Comparison of ENCODE assay signal across 8 cellular contexts in genomic region chr11:83292709-83293435, GRCh38. TPM values are rescaled to one million over a fixed set of nuclear protein-coding genes. Genes with fewer than 3 reads are reported as not detected.
DNase-seq lines count a peak whose midpoint lies in the region; ATAC-seq and TF ChIP-seq lines count a peak whose summit lies in the region.

No MANE protein-coding gene starts in this region.

- CTCF ChIA-PET in Caco-2 (lab: Charles Lee): interaction anchor here (0.5 to 4.2 kb wide), 32 partner anchors 9 to 980 kb away, joined by 3 to 82 read pairs (median 4); no protein-coding TSS in a partner anchor

- H3K36me3 Mint-ChIP-seq in Caco-2 (ENCODE audit: insufficient read depth, unreplicated experiment): no peaks in the 10 kb centered on the region

- POLR2A ChIA-PET in Caco-2 (lab: Charles Lee): interaction anchor here (0.9 kb wide), 1 partner anchor 431 kb away, joined by 4 read pairs; no protein-coding TSS in a partner anchor

- intact Hi-C loops in Caco-2 (cut with micrococcal nuclease; ENCODE audit: unreplicated experiment): loop anchor here (1.0 to 5.0 kb wide), 6 partner anchors 26 to 527 kb away; no protein-coding TSS in a partner anchor
- intact Hi-C loops in posterior vena cava (cut with DNase I): loop anchor here in 1 of 2 donors (10.0 kb wide), 1 partner anchor 432 kb away; no protein-coding TSS in a partner anchor

- TF ChIP-seq CTCF in Caco-2 (IDR thresholded peaks at IDR 0.05; ENCODE audit: insufficient read depth in 1 of 2, low read depth in 1 of 2, low read length in 1 of 2, severe bottlenecking in 1 of 2, unreplicated experiment in 1 of 2): peak; percentile 89 to 95

- ATAC-seq in GM18873 (IDR thresholded peaks at IDR 0.05; ENCODE audit: low FRiP score, unreplicated experiment) (peak; percentile 62), HG03159 (IDR thresholded peaks at IDR 0.05; ENCODE audit: unreplicated experiment) (peak; percentile 77)

- no peaks in the 10 kb centered on the region for H3K9me3 ChIP-seq in Caco-2

- BruUV-seq in Caco-2 (replicated peaks; lab: Mats Ljungman, UMichigan): no TSS peak

- peak; percentile 51 to 77 for DNase-seq in Caco-2
- peak; percentile 12 for DNase-seq in NCI-H524 treated with DMSO at 0.1 percent for 48 hours (lab: John Stamatoyannopoulos, UW)
- peak; percentile 12 for DNase-seq in activated gamma-delta T cell treated with anti-CD3 and anti-CD28 coated beads, Interleukin-2, amount 50 U/mL, for 16 hours (ENCODE audit: low read depth)
- DNase-seq in globus pallidus (ENCODE audit: low spot score): peak; percentile 91
- peak; percentile 97 for DNase-seq in pons (ENCODE audit: low spot score)
- no peak for DNase-seq in posterior vena cava (ENCODE audit: low spot score)

- no peak overlapping the region for H3K27ac Mint-ChIP-seq in Caco-2 (ENCODE audit: unreplicated experiment)

- H3K9me3 Mint-ChIP-seq in Caco-2 (ENCODE audit: unreplicated experiment): no peaks in the 10 kb centered on the region

- no peak overlapping the region for H3K4me3 ChIP-seq in Caco-2 (ENCODE audit: low read depth, low read length)

- H3K27me3 ChIP-seq in Caco-2 (replicated peaks; ENCODE audit: control insufficient read depth, insufficient read depth, low read length): no peaks in the 10 kb centered on the region; the same call in 1 of the 2 replicates

- H3K4me3 Mint-ChIP-seq in Caco-2 (ENCODE audit: unreplicated experiment): no peak overlapping the region

- H3K4me1 ChIP-seq in Caco-2: no peaks in the 10 kb centered on the region

- H3K4me1 Mint-ChIP-seq in Caco-2 (ENCODE audit: low read depth, unreplicated experiment): no peaks in the 10 kb centered on the region

- H3K27me3 Mint-ChIP-seq in Caco-2 (ENCODE audit: insufficient read depth, unreplicated experiment): peaks cover 4% of the 10 kb centered on the region

- H3K36me3 ChIP-seq in Caco-2 (ENCODE audit: control insufficient read depth, insufficient read depth, low read length): no peaks in the 10 kb centered on the region

RNA-seq across cellular contexts. Expression of gene CCDC90B, which starts 6.7 kb away (rescaled TPM):
- total RNA-seq in Caco-2 (2022): 46.2 and 63.6 TPM in 2 replicates
- 10 to 100 TPM; 29.6 to 33.3 TPM for total RNA-seq in posterior vena cava
